ENCODE assay signal across 10 cellular contexts in genomic region chr20:23366384-23366783, GRCh38. TPM values are rescaled to one million over a fixed set of nuclear protein-coding genes. Genes with fewer than 3 reads are reported as not detected.
DNase-seq lines count a peak whose midpoint lies in the region; ATAC-seq and TF ChIP-seq lines count a peak whose summit lies in the region.
"Had no signal": no experiment of that assay in that cellular context is flagged by ENCODE, and none has a peak within 500 bp of the region (broad histone marks: within the 10 kb centered on the region; RNA-seq: fewer than 3 reads in every experiment).

No MANE protein-coding gene starts in this region.

- H3K9me3 ChIP-seq in MM.1S (replicated peaks; ENCODE audit: insufficient read depth, low read length): no peaks in the 10 kb centered on the region
- no peaks in the 10 kb centered on the region for H3K9me3 ChIP-seq in adrenal gland (replicated peaks in 1 of 3)

- H3K4me2 ChIP-seq in MM.1S (ENCODE audit: low read depth, low read length): peak overlapping the region; percentile 58

- H3K27ac ChIP-seq in MM.1S (ENCODE audit: low read length) (peak overlapping the region; percentile 43; the same call in 1 of the 2 replicates), adrenal gland (peak overlapping the region in 2 of 5 donors; percentile 24 to 36)

- intact Hi-C loops in adrenal gland (cut with DNase I): loop anchor here in 1 of 2 donors (10.0 kb wide), 1 partner anchor 58 kb away; the partner anchor contains the start of gene NAPB

- no peaks in the 10 kb centered on the region for H4K20me1 ChIP-seq in MM.1S (ENCODE audit: insufficient read depth, low read length)

- no peaks in the 10 kb centered on the region for H3K9me2 ChIP-seq in MM.1S (replicated peaks; ENCODE audit: insufficient read depth, low read length)

- H3K36me3 ChIP-seq in MM.1S (replicated peaks; ENCODE audit: insufficient read depth, low read length) (0 out of 2 replicates have a peak, but pooled peaks cover 5% of the 10 kb centered on the region), adrenal gland (replicated peaks in 1 of 2) (peaks cover 0 to 41% of the 10 kb centered on the region in 2 donors)

- H2AFZ ChIP-seq in MM.1S (ENCODE audit: low read length): no peak overlapping the region

- no peak for ATAC-seq in natural killer cell treated with Interleukin-12 subunit alpha and Interleukin-12 subunit beta and Interleukin-15 and Interleukin-18, amount 100 ng/mL, for 72 hours
- no peak for ATAC-seq in GM21526 (IDR thresholded peaks at IDR 0.05; ENCODE audit: low FRiP score, unreplicated experiment)

- peak overlapping the region; percentile 5; the same call in 1 of the 2 replicates for H3K9ac ChIP-seq in MM.1S (ENCODE audit: low read length)

- H3K27me3 Mint-ChIP-seq in activated naive CD8-positive, alpha-beta T cell: no peaks in the 10 kb centered on the region
- H3K27me3 Mint-ChIP-seq in natural killer cell treated with Interleukin-12 subunit alpha and Interleukin-12 subunit beta and Interleukin-15 and Interleukin-18, amount 100 ng/mL, for 72 hours: no peaks in the 10 kb centered on the region

- peaks cover 52% of the 10 kb centered on the region for H3K4me1 Mint-ChIP-seq in activated naive CD8-positive, alpha-beta T cell (ENCODE audit: low read depth)
- H3K4me1 Mint-ChIP-seq in natural killer cell treated with Interleukin-12 subunit alpha and Interleukin-12 subunit beta and Interleukin-15 and Interleukin-18, amount 100 ng/mL, for 72 hours (ENCODE audit: low read depth in 2 of 2): peaks cover 39 to 53% of the 10 kb centered on the region in 2 donors

- 27 to 59% (median 48%) methylated on average over 1 of the region's 1 CpG for WGBS in adrenal gland, 4 donors

- H3K4me1 ChIP-seq in MM.1S (ENCODE audit: low read length) (peaks cover 38% of the 10 kb centered on the region), adrenal gland (replicated peaks in 1 of 2) (peaks cover 25 to 68% of the 10 kb centered on the region in 2 donors)

- TF ChIP-seq CTCF in GM10266 (IDR thresholded peaks at IDR 0.05; ENCODE audit: control insufficient read depth, insufficient read depth, low read depth, missing control alignments): no peak
- TF ChIP-seq CTCF in MM.1S (IDR thresholded peaks at IDR 0.05; ENCODE audit: low read length): no peak
- no peak for TF ChIP-seq CTCF in adrenal gland (IDR thresholded peaks at IDR 0.05)

- peaks cover 14% of the 10 kb centered on the region for H3F3A ChIP-seq in MM.1S (ENCODE audit: insufficient read depth, low read length)

- H3K79me2 ChIP-seq in MM.1S (ENCODE audit: low read length): peaks cover 76% of the 10 kb centered on the region

- no peaks in the 10 kb centered on the region for H3K27me3 ChIP-seq in MM.1S (replicated peaks; ENCODE audit: insufficient read depth, low read length)
- no peaks in the 10 kb centered on the region for H3K27me3 ChIP-seq in adrenal gland

- H3K36me3 Mint-ChIP-seq in activated naive CD8-positive, alpha-beta T cell: peaks cover 11% of the 10 kb centered on the region
- H3K36me3 Mint-ChIP-seq in natural killer cell treated with Interleukin-12 subunit alpha and Interleukin-12 subunit beta and Interleukin-15 and Interleukin-18, amount 100 ng/mL, for 72 hours: peaks cover 28% of the 10 kb centered on the region

- peak; percentile 55 for DNase-seq in GM10266 (ENCODE audit: extremely low spot score)
- DNase-seq in MM.1S: peak; percentile 53
- no peak for DNase-seq in natural killer cell treated with Interleukin-12 subunit alpha and Interleukin-12 subunit beta and Interleukin-15 and Interleukin-18, amount 100 ng/mL, for 72 hours (ENCODE audit: low spot score)
- DNase-seq in adrenal gland: no peak
- no peak for DNase-seq in NCI-H128 (lab: John Stamatoyannopoulos, UW; ENCODE audit: unreplicated experiment)
- DNase-seq: H9; midbrain; NK-92 treated with Interleukin-12 subunit alpha and Interleukin-12 subunit beta, amount 100 ng/mL, for 24 hours had no signal

- H3K4me3 Mint-ChIP-seq in activated naive CD8-positive, alpha-beta T cell: peak overlapping the region; percentile 67
- peak overlapping the region; percentile 46 for H3K4me3 Mint-ChIP-seq in natural killer cell treated with Interleukin-12 subunit alpha and Interleukin-12 subunit beta and Interleukin-15 and Interleukin-18, amount 100 ng/mL, for 72 hours
- H3K4me3 Mint-ChIP-seq: H9 had no signal

- H3K27ac Mint-ChIP-seq in activated naive CD8-positive, alpha-beta T cell: peak overlapping the region; percentile 94
- H3K27ac Mint-ChIP-seq in natural killer cell treated with Interleukin-12 subunit alpha and Interleukin-12 subunit beta and Interleukin-15 and Interleukin-18, amount 100 ng/mL, for 72 hours: peak overlapping the region; percentile 40 to 79

- H3K4me3 ChIP-seq in MM.1S (ENCODE audit: low read length) (peak overlapping the region; percentile 1; the same call in 1 of the 2 replicates), adrenal gland (no peak overlapping the region)

- TF ChIP-seq POLR2A in adrenal gland (IDR thresholded peaks at IDR 0.05): no peak

- no peaks in the 10 kb centered on the region for H3K9me3 Mint-ChIP-seq in activated naive CD8-positive, alpha-beta T cell (ENCODE audit: low read depth)
- no peaks in the 10 kb centered on the region for H3K9me3 Mint-ChIP-seq in natural killer cell treated with Interleukin-12 subunit alpha and Interleukin-12 subunit beta and Interleukin-15 and Interleukin-18, amount 100 ng/mL, for 72 hours
- H3K9me3 Mint-ChIP-seq: H9 had no signal

RNA-seq across cellular contexts. Expression of gene GZF1, which starts 4.4 kb away (rescaled TPM):
- total RNA-seq in natural killer cell treated with Interleukin-12 subunit alpha and Interleukin-12 subunit beta and Interleukin-15 and Interleukin-18, amount 100 ng/mL, for 72 hours: 10 to 100 TPM; 17.9 to 20.9 TPM
- 10 to 100 TPM; 11.1 to 31.7 (median 21.1) TPM for total RNA-seq in adrenal gland
- polyA plus RNA-seq in adrenal gland: 10 to 100 TPM in 1 of 3 donors, 1 to 10 TPM in 2; 8.0 to 19.5 (median 8.2) TPM

RNA-seq across cellular contexts. Expression of gene NXT1, which starts 15.8 kb away (rescaled TPM):
- total RNA-seq in natural killer cell treated with Interleukin-12 subunit alpha and Interleukin-12 subunit beta and Interleukin-15 and Interleukin-18, amount 100 ng/mL, for 72 hours: 10 to 100 TPM; 32.5 to 57.6 TPM
- 10 to 100 TPM; 11.1 to 43.8 (median 20.3) TPM for total RNA-seq in adrenal gland
- 10 to 100 TPM in 2 of 3 donors, 1 to 10 TPM in 1; 9.2 to 17.0 (median 15.5) TPM for polyA plus RNA-seq in adrenal gland

RNA-seq across cellular contexts. Expression of gene NAPB, which starts 54.9 kb away (rescaled TPM):
- total RNA-seq in natural killer cell treated with Interleukin-12 subunit alpha and Interleukin-12 subunit beta and Interleukin-15 and Interleukin-18, amount 100 ng/mL, for 72 hours: 10 to 100 TPM; 12.4 to 16.6 TPM
- 10 to 100 TPM; 13.8 to 24.8 (median 20.2) TPM for total RNA-seq in adrenal gland
- polyA plus RNA-seq in adrenal gland: 10 to 100 TPM; 11.8 to 26.8 (median 17.0) TPM

Comparison
In these comparisons a context has a peak if more than half of its experiments do, and no peak if none do; other contexts are left out.
1. DNase-seq: peak in GM10266 (single experiment) and MM.1S (single experiment); none in natural killer cell treated with Interleukin-12 subunit alpha and Interleukin-12 subunit beta and Interleukin-15 and Interleukin-18, amount 100 ng/mL, for 72 hours (single experiment), adrenal gland (0 of 7) and NCI-H128 (single experiment).